In the genomic region with DNA sequence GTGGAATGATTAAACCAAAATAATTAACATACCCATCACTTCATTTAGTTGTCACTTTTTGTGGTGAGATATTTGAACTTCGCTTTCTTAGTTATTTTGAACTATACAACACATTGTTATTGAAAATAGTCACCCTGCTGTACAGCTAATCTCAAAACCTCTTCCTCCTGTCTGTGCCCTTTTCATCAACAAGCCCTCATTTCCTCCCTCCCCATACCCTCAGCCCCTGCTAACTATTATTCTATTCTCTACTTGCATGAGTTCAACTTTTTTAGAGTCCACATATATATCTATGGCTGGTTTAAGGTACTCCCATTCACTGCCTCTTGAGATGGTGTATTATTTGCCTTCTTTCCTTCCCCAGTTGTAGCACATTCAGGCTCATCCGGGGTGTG, we compare ENCODE assay signal across 24 cellular contexts. TPM values are rescaled to one million over a fixed set of nuclear protein-coding genes. Genes with fewer than 3 reads are reported as not detected.
A peak's percentile ranks its signal among the peaks of the same experiment; 100 is the strongest.
DNase-seq lines count a peak whose midpoint lies in the region; ATAC-seq and TF ChIP-seq lines count a peak whose summit lies in the region.
"Had no signal": no experiment of that assay in that cellular context is flagged by ENCODE, and none has a peak within 500 bp of the region (broad histone marks: within the 10 kb centered on the region; RNA-seq: fewer than 3 reads in every experiment).

No MANE protein-coding gene starts in this region.

- no peak overlapping the region for H3K18ac ChIP-seq in IMR-90 (ENCODE audit: low read depth, low read length)
- no peak overlapping the region for H3K18ac ChIP-seq in neuronal stem cell (ENCODE audit: low read length)

- no peak overlapping the region for H2AK9ac ChIP-seq in IMR-90 (replicated peaks; ENCODE audit: low read depth, low read length, poor library complexity)

- H3K4me2 ChIP-seq in IMR-90 (ENCODE audit: low read depth, low read length) (no peak overlapping the region), neuronal stem cell (ENCODE audit: insufficient read depth, low read length, poor library complexity, severe bottlenecking) (no peak overlapping the region)
- H3K4me2 ChIP-seq: BLaER1, PC-9 had no signal

- no peak overlapping the region for H2BK12ac ChIP-seq in neuronal stem cell (ENCODE audit: low read length)

- H3K14ac ChIP-seq in IMR-90 (replicated peaks; ENCODE audit: low read depth, low read length), result peak overlapping the region; percentile 71; the same call in 1 of the 2 replicates
- no peak overlapping the region for H3K14ac ChIP-seq in neuronal stem cell (ENCODE audit: low read length)

- in situ Hi-C loops in IMR-90 (cut with MboI; ENCODE audit: low sequenced_read_pairs) (no loop called here), gastrocnemius medialis (cut with MboI; ENCODE audit: low sequenced_read_pairs in 4 of 4) (no loop called here), GM13977 (cut with MboI; ENCODE audit: low pct_unique_long_range_greater_than_20kb, low sequenced_read_pairs, unreplicated experiment) (no loop called here)

- ATAC-seq in IMR-90 (ENCODE audit: low read depth) (no peak; the same call in 1 of the 2 replicates), GM21528 (IDR thresholded peaks at IDR 0.05; ENCODE audit: low FRiP score, unreplicated experiment) (no peak), gastrocnemius medialis (no peak)
- ATAC-seq: HCT116, Right ventricle myocardium inferior, SK-N-SH treated with all-trans-retinoic acid at 6 μM for 48 hours had no signal

- H3K36me3 ChIP-seq in ACC112 (ENCODE audit: insufficient read depth, low read length), result peaks cover 36% of the 10 kb centered on the region
- H3K36me3 ChIP-seq in IMR-90 (ENCODE audit: control insufficient read depth, insufficient read depth, low read length), result no peaks in the 10 kb centered on the region; the same call in 1 of the 2 replicates
- no peaks in the 10 kb centered on the region for H3K36me3 ChIP-seq in neuronal stem cell (replicated peaks in 1 of 2; ENCODE audit: control insufficient read depth in 2 of 2, insufficient read depth in 2 of 2, low read length in 2 of 2)
- no peaks in the 10 kb centered on the region for H3K36me3 ChIP-seq in gastrocnemius medialis
- H3K36me3 ChIP-seq: BLaER1, SJCRH30 had no signal

- peaks cover 91% of the 10 kb centered on the region for H3K79me2 ChIP-seq in ACC112 (ENCODE audit: control insufficient read depth, insufficient read depth, low read length, unreplicated experiment)

- no peak overlapping the region for H3K56ac ChIP-seq in IMR-90 (ENCODE audit: extremely low read depth, insufficient read depth, low read length)

- POLR2A ChIA-PET in IMR-90 (lab: Charles Lee; ENCODE audit: unreplicated experiment), result no interaction called here

- H3K4me1 ChIP-seq in ACC112 (ENCODE audit: control insufficient read depth, insufficient read depth, low read length, unreplicated experiment) (peaks cover 89% of the 10 kb centered on the region), IMR-90 (ENCODE audit: control insufficient read depth, insufficient read depth, low read length) (no peaks in the 10 kb centered on the region; the same call in 1 of the 2 replicates), neuronal stem cell (ENCODE audit: control insufficient read depth in 2 of 2, insufficient read depth in 1 of 2, low read depth in 1 of 2, low read length in 2 of 2) (peaks cover 0 to 3% of the 10 kb centered on the region in 2 donors), gastrocnemius medialis (no peaks in the 10 kb centered on the region)
- H3K4me1 ChIP-seq: BLaER1 had no signal

- no peaks in the 10 kb centered on the region for H3K9me3 ChIP-seq in IMR-90 (ENCODE audit: control insufficient read depth, insufficient read depth, low read length)
- peaks cover 0 to 4% of the 10 kb centered on the region in 2 donors for H3K9me3 ChIP-seq in neuronal stem cell (replicated peaks in 1 of 2; ENCODE audit: control insufficient read depth in 2 of 2, insufficient read depth in 1 of 2, low read depth in 1 of 2, low read length in 2 of 2)
- H3K9me3 ChIP-seq in gastrocnemius medialis, result no peaks in the 10 kb centered on the region
- H3K9me3 ChIP-seq: BLaER1 had no signal

- peaks cover 17 to 43% of the 10 kb centered on the region in 2 experiments; a peak in 3 of 4 replicates for H3K79me1 ChIP-seq in IMR-90 (ENCODE audit: low read depth in 1 of 2, low read length in 2 of 2)
- no peaks in the 10 kb centered on the region for H3K79me1 ChIP-seq in neuronal stem cell (ENCODE audit: low read depth, low read length)

- H2BK15ac ChIP-seq in IMR-90 (ENCODE audit: low read depth, low read length) (peak overlapping the region; percentile 38; the same call in 1 of the 3 replicates), neuronal stem cell (ENCODE audit: low read length) (no peak overlapping the region)

- CTCF ChIA-PET in IMR-90 (lab: Yijun Ruan, JAX), result no interaction called here

- no peaks in the 10 kb centered on the region for H4K20me1 ChIP-seq in IMR-90 (ENCODE audit: insufficient read depth, low read length)
- H4K20me1 ChIP-seq: BLaER1 had no signal

- H3K27ac ChIP-seq in ACC112 (ENCODE audit: low read depth, low read length) (peak overlapping the region; percentile 75), IMR-90 (ENCODE audit: insufficient read depth, low read length) (no peak overlapping the region), coronary artery (peak overlapping the region; percentile 22 to 56), neuronal stem cell (replicated peaks; ENCODE audit: low read length) (no peak overlapping the region), gastrocnemius medialis (no peak overlapping the region)
- H3K27ac ChIP-seq: BLaER1, PC-9, SJCRH30 had no signal

- H3K4me3 ChIP-seq in ACC112 (ENCODE audit: low read depth, low read length) (no peak overlapping the region), IMR-90 (ENCODE audit: insufficient read depth, low read depth, low read length) (no peak overlapping the region), coronary artery (no peak overlapping the region), neuronal stem cell (ENCODE audit: low read length in 2 of 2) (no peak overlapping the region), gastrocnemius medialis (no peak overlapping the region)
- H3K4me3 ChIP-seq: BLaER1, PC-9, SJCRH30 had no signal

- H2AFZ ChIP-seq in ACC112 (ENCODE audit: low read length, unreplicated experiment) (no peak overlapping the region), IMR-90 (replicated peaks; ENCODE audit: low read length, poor library complexity) (no peak overlapping the region), neuronal stem cell (ENCODE audit: low read length) (peak overlapping the region; percentile 32)
- H2AFZ ChIP-seq: PC-9 had no signal

- peak overlapping the region; percentile 61; the same call in 1 of the 2 replicates for H3K23ac ChIP-seq in IMR-90 (ENCODE audit: low read depth, low read length)
- H3K23ac ChIP-seq in neuronal stem cell (ENCODE audit: low read depth, low read length, poor library complexity), result no peak overlapping the region

- no peak for TF ChIP-seq CTCF in IMR-90 (conservative IDR thresholded peaks at IDR 0.05; ENCODE audit: low read depth, low read length)
- TF ChIP-seq CTCF in coronary artery (IDR thresholded peaks at IDR 0.05), result no peak
- TF ChIP-seq CTCF in gastrocnemius medialis (IDR thresholded peaks at IDR 0.05 in 4 of 5, conservative IDR thresholded peaks at IDR 0.05 in 1 of 5), result no peak
- no peak for TF ChIP-seq CTCF in GM13977 (IDR thresholded peaks at IDR 0.05; ENCODE audit: extremely low read depth, insufficient read depth, missing control alignments)

- no peak overlapping the region; the same call in 1 of the 2 replicates for H4K91ac ChIP-seq in IMR-90 (ENCODE audit: insufficient read depth, low read depth, low read length)
- H4K91ac ChIP-seq in neuronal stem cell (ENCODE audit: low read depth, low read length, poor library complexity), result no peak overlapping the region

- H2AK5ac ChIP-seq in IMR-90 (ENCODE audit: low read depth, low read length), result peak overlapping the region; percentile 72; the same call in 1 of the 2 replicates
- H2AK5ac ChIP-seq in neuronal stem cell (ENCODE audit: low read depth, low read length), result no peak overlapping the region

- dilution Hi-C loops in IMR-90 (cut with HindIII; ENCODE audit: low sequenced_read_pairs, unreplicated experiment), result no loop called here

- peak overlapping the region; percentile 71 for H2BK5ac ChIP-seq in IMR-90 (ENCODE audit: low read depth, low read length, poor library complexity, severe bottlenecking)
- no peak overlapping the region for H2BK5ac ChIP-seq in neuronal stem cell (ENCODE audit: low read length)

- BruUV-seq in IMR-90 (replicated peaks; lab: Mats Ljungman, UMichigan), result no TSS peak

- peak overlapping the region; percentile 35; the same call in 1 of the 2 replicates for H2BK20ac ChIP-seq in IMR-90 (ENCODE audit: low read depth, low read length)

- DNase-seq in IMR-90 (no peak), coronary artery (ENCODE audit: low spot score) (no peak), neuronal stem cell (ENCODE audit: low spot score) (no peak), mesenteric fat pad (ENCODE audit: low spot score) (no peak), gastrocnemius medialis (no peak), GM13977 (ENCODE audit: low spot score) (no peak)
- DNase-seq: CD4-positive, CD25-positive, alpha-beta regulatory T cell; DMS153; Karpas-422; MV-4-11; NCI-H1105; NCI-H1436 treated with DMSO at 0.1 percent for 48 hours; NCI-H187 treated with DMSO at 0.1 percent for 48 hours; NCI-H2171 treated with DMSO at 0.1 percent for 48 hours; NCI-H524 treated with DMSO at 0.1 percent for 48 hours; NCI-H774; PC-9; SJCRH30 had no signal

- 0 out of 4 replicates have a peak overlapping the region, but pooled peaks of 1 of the 2 experiments have one; percentile 43 for H4K8ac ChIP-seq in IMR-90 (ENCODE audit: low read depth in 2 of 2, low read length in 2 of 2)
- no peak overlapping the region for H4K8ac ChIP-seq in neuronal stem cell (ENCODE audit: low read depth, low read length)

- H3K4ac ChIP-seq in IMR-90 (ENCODE audit: low read depth, low read length) (peak overlapping the region; percentile 70), neuronal stem cell (ENCODE audit: low read length) (no peak overlapping the region)

- no CpG with 5 or more reads among the region's 2 CpGs for WGBS in IMR-90 (ENCODE audit: extremely low coverage in 2 of 2, insufficient read length in 1 of 2), 2 experiments
- no CpG with 5 or more reads among the region's 2 CpGs for WGBS in neuronal stem cell (ENCODE audit: extremely low coverage in 2 of 2, insufficient read length in 2 of 2, insufficient replicate concordance in 1 of 2), 2 donors

- peaks cover 3% of the 10 kb centered on the region for H3K9me1 ChIP-seq in IMR-90 (ENCODE audit: insufficient read depth, low read length)

- no peaks in the 10 kb centered on the region for H3K27me3 ChIP-seq in ACC112 (ENCODE audit: insufficient read depth, low read length)
- no peaks in the 10 kb centered on the region for H3K27me3 ChIP-seq in IMR-90 (ENCODE audit: control insufficient read depth, insufficient read depth, low read length)
- no peaks in the 10 kb centered on the region for H3K27me3 ChIP-seq in neuronal stem cell (ENCODE audit: control insufficient read depth in 3 of 3, insufficient read depth in 3 of 3, low read depth in 1 of 3, low read length in 3 of 3)
- H3K27me3 ChIP-seq in gastrocnemius medialis, result no peaks in the 10 kb centered on the region
- H3K27me3 ChIP-seq: BLaER1, SJCRH30 had no signal

- H2BK120ac ChIP-seq in IMR-90 (ENCODE audit: low read depth, low read length), result peak overlapping the region; percentile 17; the same call in 1 of the 2 replicates
- no peak overlapping the region for H2BK120ac ChIP-seq in neuronal stem cell (ENCODE audit: low read depth, low read length)

- no peak overlapping the region for H4K5ac ChIP-seq in IMR-90 (ENCODE audit: low read depth, low read length)

- no peak overlapping the region for H3K9ac ChIP-seq in IMR-90 (ENCODE audit: low read depth, low read length)
- no peak overlapping the region for H3K9ac ChIP-seq in neuronal stem cell (ENCODE audit: low read depth, low read length, poor library complexity)
- H3K9ac ChIP-seq: BLaER1 had no signal

- no peak for TF ChIP-seq POLR2A in IMR-90 (IDR thresholded peaks at IDR 0.05; ENCODE audit: low read depth, low read length)
- no peak for TF ChIP-seq POLR2A in gastrocnemius medialis (IDR thresholded peaks at IDR 0.05)

- intact Hi-C loops in IMR-90 (cut with micrococcal nuclease), result no loop called here
- intact Hi-C loops in gastrocnemius medialis (cut with DNase I; ENCODE audit: low total_unique reads), result no loop called here

- TF ChIP-seq RAD21 in IMR-90 (IDR thresholded peaks at IDR 0.05; ENCODE audit: low read length), result no peak

RNA-seq across cellular contexts. Expression of gene COL8A1, which starts 32.2 kb away (rescaled TPM):
- 109 and 119 TPM in 2 replicates for total RNA-seq in IMR-90 (2012; rRNA removed)
- 133 and 151 TPM in 2 replicates for polyA plus RNA-seq in IMR-90 (2012; rRNA removed)
- polyA plus RNA-seq in IMR-90 (2012; cell fraction: cytosol; rRNA removed), result 59.3 and 60.5 TPM in 2 replicates
- polyA plus RNA-seq in IMR-90 (2012; cell fraction: nucleus; rRNA removed; ENCODE audit: low replicate concordance), result 44.8 and 87.0 TPM in 2 replicates
- polyA plus RNA-seq in neuronal stem cell (2013, experiment 1 of 2), result 0.10 TPM
- polyA plus RNA-seq in neuronal stem cell (2013, experiment 2 of 2), result 0.07 TPM
- total RNA-seq in mesenteric fat pad, result 18.5 TPM
- 1 to 10 TPM; 2.2 to 8.6 (median 5.1) TPM for total RNA-seq in gastrocnemius medialis
- total RNA-seq: CD4-positive, CD25-positive, alpha-beta regulatory T cell had no signal
- polyA plus RNA-seq: CD4-positive, CD25-positive, alpha-beta regulatory T cell had no signal

Comparison
In these comparisons a context has a peak if more than half of its experiments do, and no peak if none do; other contexts are left out.
1. H3K27ac ChIP-seq: peak in ACC112 (single experiment) and coronary artery (2 of 2); none in IMR-90 (single experiment), neuronal stem cell (single experiment) and gastrocnemius medialis (0 of 4).